In genomic region chr12:29547151-29547561, GRCh38 we compare ENCODE assay signal across 13 cellular contexts. TPM values are rescaled to one million over a fixed set of nuclear protein-coding genes. Genes with fewer than 3 reads are reported as not detected.
DNase-seq lines count a peak whose midpoint lies in the region; ATAC-seq, FAIRE-seq and TF ChIP-seq lines count a peak whose summit lies in the region.
"Had no signal": no experiment of that assay in that cellular context is flagged by ENCODE, and none has a peak within 500 bp of the region (broad histone marks: within the 10 kb centered on the region; RNA-seq: fewer than 3 reads in every experiment).

No MANE protein-coding gene starts in this region.

- ATAC-seq in HG03045 (IDR thresholded peaks at IDR 0.05; ENCODE audit: unreplicated experiment) (no peak), HG03520 (IDR thresholded peaks at IDR 0.05; ENCODE audit: unreplicated experiment) (no peak)

- no peak for FAIRE-seq in astrocyte (lab: Jason Lieb, UNC)

- H2AFZ ChIP-seq in astrocyte (ENCODE audit: low read depth, low read length), result peak overlapping the region; percentile 20

- H3K9ac ChIP-seq in astrocyte (ENCODE audit: low read length) (no peak overlapping the region), skeletal muscle tissue (ENCODE audit: low read depth in 1 of 3, low read length in 3 of 3) (no peak overlapping the region)

- H3K36me3 ChIP-seq in astrocyte (ENCODE audit: insufficient read depth, low read length) (no peaks in the 10 kb centered on the region), skeletal muscle tissue (ENCODE audit: control insufficient read depth in 3 of 3, insufficient read depth in 3 of 3, low read length in 3 of 3) (no peaks in the 10 kb centered on the region)

- no peaks in the 10 kb centered on the region for H3K36me3 Mint-ChIP-seq in astrocyte (ENCODE audit: low read depth, unreplicated experiment)
- H3K36me3 Mint-ChIP-seq: activated naive CD8-positive, alpha-beta T cell treated with anti-CD3 and anti-CD28 coated beads, Interleukin-2, amount 10 ng/mL, durations not matched to agents 7 days and 5 days had no signal

- H3K27ac Mint-ChIP-seq in astrocyte (ENCODE audit: unreplicated experiment), result no peak overlapping the region
- H3K27ac Mint-ChIP-seq: activated naive CD8-positive, alpha-beta T cell treated with anti-CD3 and anti-CD28 coated beads, Interleukin-2, amount 10 ng/mL, durations not matched to agents 7 days and 5 days; activated T-cell treated with anti-CD3 and anti-CD28 coated beads, Interleukin-2, amount 50 U/mL, for 24 hours; T-helper 1 cell treated with Interleukin-12 subunit alpha and Interleukin-12 subunit beta and Interleukin-4 antibody, amounts not matched to agents 30 μg/mL and 1 μg/mL, for 36 hours had no signal

- H3K4me1 Mint-ChIP-seq in astrocyte (ENCODE audit: low read depth, unreplicated experiment), result no peaks in the 10 kb centered on the region
- H3K4me1 Mint-ChIP-seq: activated naive CD8-positive, alpha-beta T cell treated with anti-CD3 and anti-CD28 coated beads, Interleukin-2, amount 10 ng/mL, durations not matched to agents 7 days and 5 days had no signal

- peak; percentile 44 for DNase-seq in GM04503 (ENCODE audit: low read depth)
- DNase-seq in astrocyte (ENCODE audit: low read depth), result peak; percentile 90
- peak; percentile 62 to 71 for DNase-seq in foreskin fibroblast
- no peak for DNase-seq in NOMO-1 treated with dmso at 0.1 percent for 144 hours (lab: John Stamatoyannopoulos, UW; ENCODE audit: unreplicated experiment)
- no peak for DNase-seq in dermis blood vessel endothelial cell
- DNase-seq: activated CD4-positive, alpha-beta T cell treated with anti-CD3 and anti-CD28 coated beads for 4 hours; activated naive CD8-positive, alpha-beta T cell treated with anti-CD3 and anti-CD28 coated beads, Interleukin-2, amount 10 ng/mL, durations not matched to agents 7 days and 5 days; activated T-cell treated with anti-CD3 and anti-CD28 coated beads, Interleukin-2, amount 50 U/mL, for 24 hours; NCI-H82 had no signal

- no peaks in the 10 kb centered on the region for H3K79me2 ChIP-seq in astrocyte (ENCODE audit: insufficient read depth, low read length)

- no peaks in the 10 kb centered on the region for H3K4me1 ChIP-seq in astrocyte (ENCODE audit: insufficient read depth, low read length)
- peaks cover 27 to 28% (median 28%) of the 10 kb centered on the region in 3 donors for H3K4me1 ChIP-seq in skeletal muscle tissue (ENCODE audit: control insufficient read depth in 3 of 3, insufficient read depth in 3 of 3, low read length in 3 of 3)

- H3K27me3 Mint-ChIP-seq in astrocyte (ENCODE audit: low read depth, unreplicated experiment), result no peaks in the 10 kb centered on the region

- H4K20me1 ChIP-seq in astrocyte (ENCODE audit: insufficient read depth, low read length), result no peaks in the 10 kb centered on the region

- no peaks in the 10 kb centered on the region for H3K27me3 ChIP-seq in astrocyte (ENCODE audit: insufficient read depth, low read length)
- H3K27me3 ChIP-seq in skeletal muscle tissue (ENCODE audit: control insufficient read depth in 3 of 3, insufficient read depth in 3 of 3, low read length in 3 of 3), result no peaks in the 10 kb centered on the region

- H3K9me3 ChIP-seq in astrocyte (ENCODE audit: insufficient read depth, low read depth, low read length) (no peaks in the 10 kb centered on the region), skeletal muscle tissue (ENCODE audit: control insufficient read depth in 3 of 3, low read length in 3 of 3) (no peaks in the 10 kb centered on the region)

- H3K4me3 ChIP-seq in astrocyte (ENCODE audit: insufficient read depth, low read depth, low read length) (no peak overlapping the region), foreskin fibroblast (ENCODE audit: low read depth in 1 of 2, low read length in 2 of 2) (no peak overlapping the region), skeletal muscle tissue (ENCODE audit: low read length in 3 of 3) (no peak overlapping the region)

- peak overlapping the region; percentile 30 for H3K4me2 ChIP-seq in astrocyte (ENCODE audit: low read length)

- TF ChIP-seq CTCF in astrocyte (IDR thresholded peaks at IDR 0.05; ENCODE audit: insufficient read depth, low read depth, low read length), result no peak
- no peak for TF ChIP-seq CTCF in foreskin fibroblast (IDR thresholded peaks at IDR 0.05; ENCODE audit: low read depth, low read length)

- H3K4me3 Mint-ChIP-seq in astrocyte (ENCODE audit: unreplicated experiment), result no peak overlapping the region
- H3K4me3 Mint-ChIP-seq: activated naive CD8-positive, alpha-beta T cell treated with anti-CD3 and anti-CD28 coated beads, Interleukin-2, amount 10 ng/mL, durations not matched to agents 7 days and 5 days; activated T-cell treated with anti-CD3 and anti-CD28 coated beads, Interleukin-2, amount 50 U/mL, for 24 hours; T-helper 1 cell treated with Interleukin-12 subunit alpha and Interleukin-12 subunit beta and Interleukin-4 antibody, amounts not matched to agents 30 μg/mL and 1 μg/mL, for 36 hours had no signal

- no peak overlapping the region for H3K27ac ChIP-seq in astrocyte (ENCODE audit: low read depth, low read length)
- peak overlapping the region; percentile 45 for H3K27ac ChIP-seq in skeletal muscle tissue (ENCODE audit: low read depth, low read length)

- H3K9me3 Mint-ChIP-seq in astrocyte (ENCODE audit: unreplicated experiment), result no peaks in the 10 kb centered on the region
- H3K9me3 Mint-ChIP-seq: activated naive CD8-positive, alpha-beta T cell treated with anti-CD3 and anti-CD28 coated beads, Interleukin-2, amount 10 ng/mL, durations not matched to agents 7 days and 5 days; activated T-cell treated with anti-CD3 and anti-CD28 coated beads, Interleukin-2, amount 50 U/mL, for 24 hours; T-helper 1 cell treated with Interleukin-12 subunit alpha and Interleukin-12 subunit beta and Interleukin-4 antibody, amounts not matched to agents 30 μg/mL and 1 μg/mL, for 36 hours had no signal

RNA-seq across cellular contexts. Expression of gene OVCH1, which starts 49.7 kb away (rescaled TPM):
- total RNA-seq in astrocyte, result not detected in 2 replicates
- total RNA-seq in skeletal muscle tissue, result under 0.01 TPM
- not detected in 2 replicates for total RNA-seq in dermis blood vessel endothelial cell
- total RNA-seq: activated naive CD8-positive, alpha-beta T cell treated with anti-CD3 and anti-CD28 coated beads, Interleukin-2, amount 10 ng/mL, durations not matched to agents 7 days and 5 days had no signal

Comparison
In these comparisons a context has a peak if more than half of its experiments do, and no peak if none do; other contexts are left out.
1. DNase-seq: peak in GM04503 (single experiment), astrocyte (single experiment) and foreskin fibroblast (2 of 2); none in NOMO-1 treated with dmso at 0.1 percent for 144 hours (single experiment) and dermis blood vessel endothelial cell (single experiment).